Comparison of ENCODE assay signal across 1 cellular context in the genomic region with DNA sequence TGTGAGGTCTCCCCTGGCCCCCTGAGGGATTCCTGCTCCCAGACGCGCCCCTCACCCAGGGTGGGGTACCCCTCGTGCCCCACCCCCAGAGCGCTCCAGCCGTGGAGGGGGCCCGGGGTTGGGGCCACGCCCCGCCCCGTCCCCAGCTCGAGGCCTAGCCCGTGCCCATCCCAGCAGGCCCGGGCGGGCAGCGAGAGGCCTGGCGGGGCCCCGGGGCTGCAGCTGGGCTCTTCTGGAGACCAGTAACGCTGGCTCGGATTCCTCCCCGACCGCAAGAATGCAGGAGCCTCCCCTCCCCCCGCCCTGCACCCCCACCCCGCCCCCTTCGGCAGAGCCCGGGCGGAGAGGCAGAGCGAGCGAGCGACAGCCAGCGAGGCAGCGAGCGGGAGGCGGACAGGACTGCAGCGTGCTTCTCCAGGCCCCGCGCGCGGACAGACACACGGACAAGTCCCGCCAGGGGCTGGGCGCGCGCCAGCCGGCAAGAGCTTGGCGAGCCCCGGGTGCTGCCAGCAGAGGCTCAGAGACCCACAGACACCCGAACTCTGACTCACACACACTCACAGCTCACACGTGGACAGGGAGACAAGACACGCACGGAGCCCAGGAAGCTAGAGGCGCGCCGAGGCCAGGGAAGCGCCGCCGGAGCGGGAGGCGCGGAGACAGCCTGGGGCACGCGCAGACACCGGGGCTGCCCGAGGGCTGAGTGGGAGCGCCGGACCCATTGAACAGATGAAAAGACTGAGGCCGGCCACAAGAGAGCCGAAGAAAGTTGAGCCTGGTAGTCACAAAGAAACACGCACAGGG.
TF ChIP-seq lines count a peak whose summit lies in the region.

No MANE protein-coding gene starts in this region.

TF ChIP-seq in HepG2, 621 proteins besides CTCF, POLR2A, EP300 and RAD21 (continued from another document):
- TF ChIP-seq, protein P1, sequence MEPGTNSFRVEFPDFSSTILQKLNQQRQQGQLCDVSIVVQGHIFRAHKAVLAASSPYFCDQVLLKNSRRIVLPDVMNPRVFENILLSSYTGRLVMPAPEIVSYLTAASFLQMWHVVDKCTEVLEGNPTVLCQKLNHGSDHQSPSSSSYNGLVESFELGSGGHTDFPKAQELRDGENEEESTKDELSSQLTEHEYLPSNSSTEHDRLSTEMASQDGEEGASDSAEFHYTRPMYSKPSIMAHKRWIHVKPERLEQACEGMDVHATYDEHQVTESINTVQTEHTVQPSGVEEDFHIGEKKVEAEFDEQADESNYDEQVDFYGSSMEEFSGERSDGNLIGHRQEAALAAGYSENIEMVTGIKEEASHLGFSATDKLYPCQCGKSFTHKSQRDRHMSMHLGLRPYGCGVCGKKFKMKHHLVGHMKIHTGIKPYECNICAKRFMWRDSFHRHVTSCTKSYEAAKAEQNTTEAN (CRISPR knock-in tag; conservative IDR thresholded peaks at IDR 0.05), result no peak
- TF ChIP-seq, protein P2, sequence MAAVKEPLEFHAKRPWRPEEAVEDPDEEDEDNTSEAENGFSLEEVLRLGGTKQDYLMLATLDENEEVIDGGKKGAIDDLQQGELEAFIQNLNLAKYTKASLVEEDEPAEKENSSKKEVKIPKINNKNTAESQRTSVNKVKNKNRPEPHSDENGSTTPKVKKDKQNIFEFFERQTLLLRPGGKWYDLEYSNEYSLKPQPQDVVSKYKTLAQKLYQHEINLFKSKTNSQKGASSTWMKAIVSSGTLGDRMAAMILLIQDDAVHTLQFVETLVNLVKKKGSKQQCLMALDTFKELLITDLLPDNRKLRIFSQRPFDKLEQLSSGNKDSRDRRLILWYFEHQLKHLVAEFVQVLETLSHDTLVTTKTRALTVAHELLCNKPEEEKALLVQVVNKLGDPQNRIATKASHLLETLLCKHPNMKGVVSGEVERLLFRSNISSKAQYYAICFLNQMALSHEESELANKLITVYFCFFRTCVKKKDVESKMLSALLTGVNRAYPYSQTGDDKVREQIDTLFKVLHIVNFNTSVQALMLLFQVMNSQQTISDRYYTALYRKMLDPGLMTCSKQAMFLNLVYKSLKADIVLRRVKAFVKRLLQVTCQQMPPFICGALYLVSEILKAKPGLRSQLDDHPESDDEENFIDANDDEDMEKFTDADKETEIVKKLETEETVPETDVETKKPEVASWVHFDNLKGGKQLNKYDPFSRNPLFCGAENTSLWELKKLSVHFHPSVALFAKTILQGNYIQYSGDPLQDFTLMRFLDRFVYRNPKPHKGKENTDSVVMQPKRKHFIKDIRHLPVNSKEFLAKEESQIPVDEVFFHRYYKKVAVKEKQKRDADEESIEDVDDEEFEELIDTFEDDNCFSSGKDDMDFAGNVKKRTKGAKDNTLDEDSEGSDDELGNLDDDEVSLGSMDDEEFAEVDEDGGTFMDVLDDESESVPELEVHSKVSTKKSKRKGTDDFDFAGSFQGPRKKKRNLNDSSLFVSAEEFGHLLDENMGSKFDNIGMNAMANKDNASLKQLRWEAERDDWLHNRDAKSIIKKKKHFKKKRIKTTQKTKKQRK (IDR thresholded peaks at IDR 0.05; ENCODE audit: low read length), result no peak
- no peak for TF ChIP-seq ZNF816 (CRISPR knock-in tag; IDR thresholded peaks at IDR 0.05; ENCODE audit: borderline replicate concordance)
- TF ChIP-seq ATRX (CRISPR knock-in tag; IDR thresholded peaks at IDR 0.05; ENCODE audit: borderline replicate concordance), result no peak
- 0 out of 2 replicates have a peak, but pooled peaks have one; percentile 21 for TF ChIP-seq ZNF564 (CRISPR knock-in tag; IDR thresholded peaks at IDR 0.05)
- peak; percentile 94 for TF ChIP-seq ADNP (CRISPR knock-in tag; IDR thresholded peaks at IDR 0.05)
- TF ChIP-seq ZNF263 (CRISPR knock-in tag; IDR thresholded peaks at IDR 0.05), result no peak
- TF ChIP-seq ZNF501 (CRISPR knock-in tag; IDR thresholded peaks at IDR 0.05), result no peak
- TF ChIP-seq CAMTA2 (CRISPR knock-in tag; IDR thresholded peaks at IDR 0.05; ENCODE audit: borderline replicate concordance), result no peak
- TF ChIP-seq ZNF224 (CRISPR knock-in tag; IDR thresholded peaks at IDR 0.05), result no peak
- no peak for TF ChIP-seq U2AF1 (optimal IDR thresholded peaks at IDR 0.05; ENCODE audit: low read depth, low read length)
- TF ChIP-seq, protein P3, sequence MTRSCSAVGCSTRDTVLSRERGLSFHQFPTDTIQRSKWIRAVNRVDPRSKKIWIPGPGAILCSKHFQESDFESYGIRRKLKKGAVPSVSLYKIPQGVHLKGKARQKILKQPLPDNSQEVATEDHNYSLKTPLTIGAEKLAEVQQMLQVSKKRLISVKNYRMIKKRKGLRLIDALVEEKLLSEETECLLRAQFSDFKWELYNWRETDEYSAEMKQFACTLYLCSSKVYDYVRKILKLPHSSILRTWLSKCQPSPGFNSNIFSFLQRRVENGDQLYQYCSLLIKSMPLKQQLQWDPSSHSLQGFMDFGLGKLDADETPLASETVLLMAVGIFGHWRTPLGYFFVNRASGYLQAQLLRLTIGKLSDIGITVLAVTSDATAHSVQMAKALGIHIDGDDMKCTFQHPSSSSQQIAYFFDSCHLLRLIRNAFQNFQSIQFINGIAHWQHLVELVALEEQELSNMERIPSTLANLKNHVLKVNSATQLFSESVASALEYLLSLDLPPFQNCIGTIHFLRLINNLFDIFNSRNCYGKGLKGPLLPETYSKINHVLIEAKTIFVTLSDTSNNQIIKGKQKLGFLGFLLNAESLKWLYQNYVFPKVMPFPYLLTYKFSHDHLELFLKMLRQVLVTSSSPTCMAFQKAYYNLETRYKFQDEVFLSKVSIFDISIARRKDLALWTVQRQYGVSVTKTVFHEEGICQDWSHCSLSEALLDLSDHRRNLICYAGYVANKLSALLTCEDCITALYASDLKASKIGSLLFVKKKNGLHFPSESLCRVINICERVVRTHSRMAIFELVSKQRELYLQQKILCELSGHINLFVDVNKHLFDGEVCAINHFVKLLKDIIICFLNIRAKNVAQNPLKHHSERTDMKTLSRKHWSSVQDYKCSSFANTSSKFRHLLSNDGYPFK (CRISPR knock-in tag; IDR thresholded peaks at IDR 0.05; ENCODE audit: borderline replicate concordance), result no peak
- no peak; the same call in 1 of the 2 replicates for TF ChIP-seq HNF4A (CRISPR knock-in tag; IDR thresholded peaks at IDR 0.05)
- TF ChIP-seq, protein P4, sequence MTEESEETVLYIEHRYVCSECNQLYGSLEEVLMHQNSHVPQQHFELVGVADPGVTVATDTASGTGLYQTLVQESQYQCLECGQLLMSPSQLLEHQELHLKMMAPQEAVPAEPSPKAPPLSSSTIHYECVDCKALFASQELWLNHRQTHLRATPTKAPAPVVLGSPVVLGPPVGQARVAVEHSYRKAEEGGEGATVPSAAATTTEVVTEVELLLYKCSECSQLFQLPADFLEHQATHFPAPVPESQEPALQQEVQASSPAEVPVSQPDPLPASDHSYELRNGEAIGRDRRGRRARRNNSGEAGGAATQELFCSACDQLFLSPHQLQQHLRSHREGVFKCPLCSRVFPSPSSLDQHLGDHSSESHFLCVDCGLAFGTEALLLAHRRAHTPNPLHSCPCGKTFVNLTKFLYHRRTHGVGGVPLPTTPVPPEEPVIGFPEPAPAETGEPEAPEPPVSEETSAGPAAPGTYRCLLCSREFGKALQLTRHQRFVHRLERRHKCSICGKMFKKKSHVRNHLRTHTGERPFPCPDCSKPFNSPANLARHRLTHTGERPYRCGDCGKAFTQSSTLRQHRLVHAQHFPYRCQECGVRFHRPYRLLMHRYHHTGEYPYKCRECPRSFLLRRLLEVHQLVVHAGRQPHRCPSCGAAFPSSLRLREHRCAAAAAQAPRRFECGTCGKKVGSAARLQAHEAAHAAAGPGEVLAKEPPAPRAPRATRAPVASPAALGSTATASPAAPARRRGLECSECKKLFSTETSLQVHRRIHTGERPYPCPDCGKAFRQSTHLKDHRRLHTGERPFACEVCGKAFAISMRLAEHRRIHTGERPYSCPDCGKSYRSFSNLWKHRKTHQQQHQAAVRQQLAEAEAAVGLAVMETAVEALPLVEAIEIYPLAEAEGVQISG (CRISPR knock-in tag; IDR thresholded peaks at IDR 0.05), result no peak; the same call in 1 of the 2 replicates
- TF ChIP-seq, protein P5, sequence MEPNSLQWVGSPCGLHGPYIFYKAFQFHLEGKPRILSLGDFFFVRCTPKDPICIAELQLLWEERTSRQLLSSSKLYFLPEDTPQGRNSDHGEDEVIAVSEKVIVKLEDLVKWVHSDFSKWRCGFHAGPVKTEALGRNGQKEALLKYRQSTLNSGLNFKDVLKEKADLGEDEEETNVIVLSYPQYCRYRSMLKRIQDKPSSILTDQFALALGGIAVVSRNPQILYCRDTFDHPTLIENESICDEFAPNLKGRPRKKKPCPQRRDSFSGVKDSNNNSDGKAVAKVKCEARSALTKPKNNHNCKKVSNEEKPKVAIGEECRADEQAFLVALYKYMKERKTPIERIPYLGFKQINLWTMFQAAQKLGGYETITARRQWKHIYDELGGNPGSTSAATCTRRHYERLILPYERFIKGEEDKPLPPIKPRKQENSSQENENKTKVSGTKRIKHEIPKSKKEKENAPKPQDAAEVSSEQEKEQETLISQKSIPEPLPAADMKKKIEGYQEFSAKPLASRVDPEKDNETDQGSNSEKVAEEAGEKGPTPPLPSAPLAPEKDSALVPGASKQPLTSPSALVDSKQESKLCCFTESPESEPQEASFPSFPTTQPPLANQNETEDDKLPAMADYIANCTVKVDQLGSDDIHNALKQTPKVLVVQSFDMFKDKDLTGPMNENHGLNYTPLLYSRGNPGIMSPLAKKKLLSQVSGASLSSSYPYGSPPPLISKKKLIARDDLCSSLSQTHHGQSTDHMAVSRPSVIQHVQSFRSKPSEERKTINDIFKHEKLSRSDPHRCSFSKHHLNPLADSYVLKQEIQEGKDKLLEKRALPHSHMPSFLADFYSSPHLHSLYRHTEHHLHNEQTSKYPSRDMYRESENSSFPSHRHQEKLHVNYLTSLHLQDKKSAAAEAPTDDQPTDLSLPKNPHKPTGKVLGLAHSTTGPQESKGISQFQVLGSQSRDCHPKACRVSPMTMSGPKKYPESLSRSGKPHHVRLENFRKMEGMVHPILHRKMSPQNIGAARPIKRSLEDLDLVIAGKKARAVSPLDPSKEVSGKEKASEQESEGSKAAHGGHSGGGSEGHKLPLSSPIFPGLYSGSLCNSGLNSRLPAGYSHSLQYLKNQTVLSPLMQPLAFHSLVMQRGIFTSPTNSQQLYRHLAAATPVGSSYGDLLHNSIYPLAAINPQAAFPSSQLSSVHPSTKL (CRISPR knock-in tag; IDR thresholded peaks at IDR 0.05), result 0 out of 2 replicates have a peak, but pooled peaks have one; percentile 2
- TF ChIP-seq, protein P6, sequence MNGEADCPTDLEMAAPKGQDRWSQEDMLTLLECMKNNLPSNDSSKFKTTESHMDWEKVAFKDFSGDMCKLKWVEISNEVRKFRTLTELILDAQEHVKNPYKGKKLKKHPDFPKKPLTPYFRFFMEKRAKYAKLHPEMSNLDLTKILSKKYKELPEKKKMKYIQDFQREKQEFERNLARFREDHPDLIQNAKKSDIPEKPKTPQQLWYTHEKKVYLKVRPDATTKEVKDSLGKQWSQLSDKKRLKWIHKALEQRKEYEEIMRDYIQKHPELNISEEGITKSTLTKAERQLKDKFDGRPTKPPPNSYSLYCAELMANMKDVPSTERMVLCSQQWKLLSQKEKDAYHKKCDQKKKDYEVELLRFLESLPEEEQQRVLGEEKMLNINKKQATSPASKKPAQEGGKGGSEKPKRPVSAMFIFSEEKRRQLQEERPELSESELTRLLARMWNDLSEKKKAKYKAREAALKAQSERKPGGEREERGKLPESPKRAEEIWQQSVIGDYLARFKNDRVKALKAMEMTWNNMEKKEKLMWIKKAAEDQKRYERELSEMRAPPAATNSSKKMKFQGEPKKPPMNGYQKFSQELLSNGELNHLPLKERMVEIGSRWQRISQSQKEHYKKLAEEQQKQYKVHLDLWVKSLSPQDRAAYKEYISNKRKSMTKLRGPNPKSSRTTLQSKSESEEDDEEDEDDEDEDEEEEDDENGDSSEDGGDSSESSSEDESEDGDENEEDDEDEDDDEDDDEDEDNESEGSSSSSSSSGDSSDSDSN (CRISPR knock-in tag; IDR thresholded peaks at IDR 0.05), result peak; percentile 54
